Comparison of ENCODE assay signal across 1 cellular context in genomic region chr1:63087966-63088365, GRCh38.
TF ChIP-seq lines count a peak whose summit lies in the region.

No MANE protein-coding gene starts in this region.

TF ChIP-seq in A549, 52 proteins besides CTCF, POLR2A, EP300 and RAD21 (continued from another document):
- TF ChIP-seq MAX (IDR thresholded peaks at IDR 0.05) = no peak
- TF ChIP-seq CHD4 (IDR thresholded peaks at IDR 0.05; ENCODE audit: borderline replicate concordance) = no peak
- no peak for TF ChIP-seq ZNF302 (CRISPR knock-in tag; IDR thresholded peaks at IDR 0.05)
- no peak for TF ChIP-seq REST (IDR thresholded peaks at IDR 0.05)
